1 cellular context compared by ENCODE assay signal in the genomic region with DNA sequence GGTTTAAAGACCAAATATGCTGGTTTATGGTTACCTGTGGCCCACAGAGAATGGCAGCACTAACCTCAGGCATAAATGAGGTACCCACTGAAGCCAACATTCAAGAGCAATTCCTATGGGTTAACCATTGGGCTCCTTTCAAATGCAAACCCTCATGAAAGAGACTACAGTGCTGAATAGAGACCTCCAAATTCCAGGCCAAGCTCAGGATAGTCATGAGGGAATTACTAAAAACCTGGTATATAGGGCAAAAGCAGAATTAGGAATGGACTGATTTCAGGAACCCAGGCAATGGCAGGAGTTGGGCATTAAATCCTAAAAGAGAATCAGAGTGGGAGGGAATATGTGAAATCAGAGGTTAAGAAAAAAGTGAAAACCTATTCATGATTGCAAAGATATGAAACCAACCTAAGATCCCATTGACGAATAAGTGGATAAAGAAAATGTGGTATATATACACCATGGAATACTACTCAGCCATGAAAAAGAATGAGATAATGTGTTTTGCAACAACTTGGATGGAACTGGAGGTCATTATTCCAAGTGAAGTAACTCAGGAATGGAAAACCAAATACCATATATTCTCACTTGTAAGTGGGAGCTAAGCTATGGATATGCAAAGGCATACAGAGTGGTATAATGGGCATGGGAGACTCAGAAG.
A peak's percentile ranks its signal among the peaks of the same experiment; 100 is the strongest.
TF ChIP-seq lines count a peak whose summit lies in the region.

No MANE protein-coding gene starts in this region.

TF ChIP-seq in K562, 482 proteins besides CTCF, POLR2A, EP300 and RAD21:
- TF ChIP-seq ASH1L (IDR thresholded peaks at IDR 0.05; ENCODE audit: borderline replicate concordance, low read depth, partially characterized antibody) (no peak), KLF13 (tag; IDR thresholded peaks at IDR 0.05; ENCODE audit: borderline replicate concordance, low read depth) (no peak), HNRNPLL (IDR thresholded peaks at IDR 0.05; ENCODE audit: low read depth, low read length, poor library complexity, severe bottlenecking) (no peak), ZNF146 (CRISPR knock-in tag; IDR thresholded peaks at IDR 0.05; ENCODE audit: unreplicated experiment) (peak; percentile 68)
- TF ChIP-seq, protein P1, sequence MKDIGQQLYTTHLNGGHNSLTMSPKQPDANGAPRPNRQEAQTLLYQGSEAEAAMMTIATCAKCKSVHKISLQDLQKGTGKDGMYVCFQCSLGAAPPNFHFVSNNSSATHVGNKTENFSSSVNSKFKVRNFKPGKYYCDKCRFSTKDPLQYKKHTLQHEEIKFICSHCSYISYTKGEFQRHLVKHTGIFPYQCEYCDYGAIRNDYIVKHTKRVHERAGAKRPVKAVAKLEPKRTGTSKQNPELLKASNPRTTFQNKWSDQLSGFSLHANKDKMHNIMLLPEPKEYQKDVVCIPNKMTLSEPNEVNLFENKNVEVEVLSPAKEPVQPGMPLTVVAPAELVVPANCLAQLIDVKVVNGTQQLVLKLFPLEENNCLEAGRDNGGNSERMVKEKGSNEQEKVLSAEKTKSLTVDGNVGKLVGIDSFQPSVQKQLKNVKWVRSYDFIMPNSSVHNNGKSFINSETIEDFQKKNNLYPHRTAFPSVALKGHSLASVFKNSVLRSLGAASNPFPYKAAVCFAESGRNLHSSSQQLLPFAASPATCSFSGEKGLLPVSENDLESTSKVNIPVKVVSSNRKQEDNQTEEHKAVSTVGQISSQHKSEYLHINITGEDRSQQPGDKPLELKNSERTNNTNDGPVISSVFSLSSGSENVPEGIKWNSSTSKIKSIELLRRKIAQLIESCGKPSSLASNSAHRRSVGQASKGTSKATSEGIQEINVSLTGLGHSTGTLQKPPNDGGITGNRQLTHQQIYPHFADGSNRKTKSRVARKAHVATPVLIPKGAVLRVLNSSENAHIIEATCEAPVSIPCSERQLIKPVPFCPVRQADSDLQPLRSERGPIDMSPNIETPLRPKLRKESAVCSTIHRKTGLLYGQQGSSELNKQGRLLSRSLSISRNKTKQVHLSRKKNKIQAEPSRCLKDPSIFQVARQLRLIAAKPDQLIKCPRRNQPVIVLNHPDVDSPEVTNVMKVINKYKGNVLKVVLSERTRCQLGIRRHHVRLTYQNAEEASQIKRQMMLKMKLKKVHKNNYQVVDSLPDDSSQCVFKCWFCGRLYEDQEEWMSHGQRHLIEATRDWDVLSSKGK (CRISPR knock-in tag; IDR thresholded peaks at IDR 0.05): no peak
